ENCODE assay signal across 13 cellular contexts in the genomic region with DNA sequence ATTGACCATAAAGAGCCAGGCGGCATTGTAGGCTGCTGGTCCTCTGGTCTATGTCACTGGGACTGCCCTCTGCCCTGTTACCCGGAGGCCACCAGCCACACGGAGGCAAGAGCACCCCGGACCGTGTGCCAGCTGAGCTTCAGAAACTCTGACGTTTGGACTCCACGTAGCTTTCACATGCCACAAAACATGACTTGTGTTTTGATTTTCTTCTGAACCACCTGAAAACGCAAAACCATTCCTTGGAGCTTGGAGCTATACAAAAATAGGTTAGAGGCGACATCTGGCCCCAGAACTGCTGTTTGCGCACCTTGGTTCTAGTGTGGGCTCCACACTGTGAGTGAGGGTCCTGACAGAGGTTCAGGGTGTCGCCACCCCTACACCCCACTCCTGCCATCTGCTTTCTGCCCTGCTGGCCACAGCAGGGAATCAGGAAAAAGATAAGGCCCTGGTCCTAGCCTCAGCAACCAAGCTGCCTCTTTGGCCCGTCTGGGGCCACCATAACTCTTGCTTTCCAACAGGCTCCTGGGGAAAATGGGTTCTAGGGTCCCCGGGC.
DNase-seq lines count a peak whose midpoint lies in the region; TF ChIP-seq lines count a peak whose summit lies in the region.
"Had no signal": no experiment of that assay in that cellular context is flagged by ENCODE, and none has a peak within 500 bp of the region (broad histone marks: within the 10 kb centered on the region; RNA-seq: fewer than 3 reads in every experiment).

No MANE protein-coding gene starts in this region.

- H3K4me3 Mint-ChIP-seq in osteocyte (ENCODE audit: unreplicated experiment), result no peak overlapping the region
- H3K4me3 Mint-ChIP-seq: CD4-positive, alpha-beta memory T cell had no signal

- no peaks in the 10 kb centered on the region for H3K36me3 Mint-ChIP-seq in osteocyte (ENCODE audit: unreplicated experiment)
- H3K36me3 Mint-ChIP-seq: CD4-positive, alpha-beta memory T cell had no signal

- no peak overlapping the region for H3K4me3 ChIP-seq in coronary artery
- H3K4me3 ChIP-seq: A549 had no signal

- DNase-seq in coronary artery (ENCODE audit: low spot score) (peak; percentile 41), islet precursor cell (peak; percentile 12), osteocyte (ENCODE audit: extremely low spot score, unreplicated experiment) (peak; percentile 60), NCI-H526 (lab: John Stamatoyannopoulos, UW) (no peak), GM13976 (ENCODE audit: low spot score) (no peak), middle frontal gyrus (ENCODE audit: extremely low spot score, low spot score) (no peak)
- DNase-seq: BE2C; CD4-positive, alpha-beta memory T cell; DMS79; EL; GOT3 had no signal

- TF ChIP-seq CTCF in coronary artery (IDR thresholded peaks at IDR 0.05) (no peak), osteocyte (IDR thresholded peaks at IDR 0.05) (no peak), GM13976 (IDR thresholded peaks at IDR 0.05; ENCODE audit: borderline replicate concordance, control extremely low read depth, extremely low read depth, insufficient read depth, missing control alignments) (no peak)

- no peak overlapping the region for H3K27ac ChIP-seq in coronary artery
- H3K27ac ChIP-seq: A549, C4-2B had no signal

- H3K27ac Mint-ChIP-seq in osteocyte (ENCODE audit: unreplicated experiment), result no peak overlapping the region
- H3K27ac Mint-ChIP-seq: CD4-positive, alpha-beta memory T cell had no signal

- no peaks in the 10 kb centered on the region for H3K27me3 Mint-ChIP-seq in osteocyte (ENCODE audit: unreplicated experiment)

- in situ Hi-C loops in GM13976 (cut with MboI; ENCODE audit: low sequenced_read_pairs, unreplicated experiment), result no loop called here

- no peaks in the 10 kb centered on the region for H3K4me1 Mint-ChIP-seq in osteocyte (ENCODE audit: unreplicated experiment)
- H3K4me1 Mint-ChIP-seq: CD4-positive, alpha-beta memory T cell had no signal

- peaks cover 8% of the 10 kb centered on the region for H3K9me3 Mint-ChIP-seq in osteocyte (ENCODE audit: unreplicated experiment)

Comparison
In these comparisons a context has a peak if more than half of its experiments do, and no peak if none do; other contexts are left out.
1. DNase-seq: peak in coronary artery (single experiment), islet precursor cell (single experiment) and osteocyte (single experiment); none in NCI-H526 (0 of 2), GM13976 (single experiment) and middle frontal gyrus (single experiment).